In genomic region chr13:114093118-114093517, GRCh38 we compare ENCODE assay signal across 18 cellular contexts. TPM values are rescaled to one million over a fixed set of nuclear protein-coding genes. Genes with fewer than 3 reads are reported as not detected.
A peak's percentile ranks its signal among the peaks of the same experiment; 100 is the strongest.
DNase-seq lines count a peak whose midpoint lies in the region; ATAC-seq and TF ChIP-seq lines count a peak whose summit lies in the region.
"Had no signal": no experiment of that assay in that cellular context is flagged by ENCODE, and none has a peak within 500 bp of the region (broad histone marks: within the 10 kb centered on the region; RNA-seq: fewer than 3 reads in every experiment).

No MANE protein-coding gene starts in this region.

- no peak for TF ChIP-seq CTCF in SK-N-SH (IDR thresholded peaks at IDR 0.05)

- no peak overlapping the region for H3K4me3 Mint-ChIP-seq in activated CD4-positive, alpha-beta memory T cell treated with anti-CD3 and anti-CD28 coated beads for 36 hours
- H3K4me3 Mint-ChIP-seq in activated CD4-positive, alpha-beta memory T cell treated with anti-CD3 and anti-CD28 coated beads, Interleukin-2, amount 10 ng/mL, durations not matched to agents 7 days and 5 days, result no peak overlapping the region
- H3K4me3 Mint-ChIP-seq in CD4-positive, CD25-positive, alpha-beta regulatory T cell, result peak overlapping the region in 2 of 4 donors; percentile 3 to 66
- no peak overlapping the region for H3K4me3 Mint-ChIP-seq in T-helper 17 cell
- peak overlapping the region in 4 of 10 donors; percentile 10 to 51 (median 32) for H3K4me3 Mint-ChIP-seq in naive thymus-derived CD4-positive, alpha-beta T cell
- H3K4me3 Mint-ChIP-seq: B cell, HFFc6 had no signal

- no peaks in the 10 kb centered on the region for H3K27me3 Mint-ChIP-seq in activated CD4-positive, alpha-beta memory T cell treated with anti-CD3 and anti-CD28 coated beads for 36 hours
- H3K27me3 Mint-ChIP-seq in activated CD4-positive, alpha-beta memory T cell treated with anti-CD3 and anti-CD28 coated beads, Interleukin-2, amount 10 ng/mL, durations not matched to agents 7 days and 5 days, result no peaks in the 10 kb centered on the region
- peaks cover 8% of the 10 kb centered on the region for H3K27me3 Mint-ChIP-seq in CD4-positive, CD25-positive, alpha-beta regulatory T cell
- no peaks in the 10 kb centered on the region for H3K27me3 Mint-ChIP-seq in T-helper 17 cell
- no peaks in the 10 kb centered on the region for H3K27me3 Mint-ChIP-seq in naive thymus-derived CD4-positive, alpha-beta T cell
- H3K27me3 Mint-ChIP-seq: B cell had no signal

- no peak for TF ChIP-seq RAD21 in SK-N-SH (IDR thresholded peaks at IDR 0.05; ENCODE audit: low read length)

- CTCF ChIA-PET in activated CD4-positive, alpha-beta memory T cell treated with anti-CD3 and anti-CD28 coated beads for 36 hours (lab: Charles Lee), result no interaction called here
- CTCF ChIA-PET in activated CD4-positive, alpha-beta memory T cell treated with anti-CD3 and anti-CD28 coated beads, Interleukin-2, amount 10 ng/mL, durations not matched to agents 7 days and 5 days (lab: Charles Lee), result interaction anchor here (1.1 kb wide), 1 partner anchor 27 kb away, joined by 3 read pairs; no protein-coding TSS in a partner anchor
- CTCF ChIA-PET in naive thymus-derived CD4-positive, alpha-beta T cell (lab: Charles Lee), result interaction anchor here (1.6 kb wide), 1 partner anchor 16 kb away, joined by 3 read pairs; no protein-coding TSS in a partner anchor
- CTCF ChIA-PET in SK-N-SH (lab: Yijun Ruan, JAX), result no interaction called here

- H3K9ac ChIP-seq in SK-N-SH (no peak overlapping the region), Karpas-422 (ENCODE audit: low read length) (no peak overlapping the region)

- POLR2A ChIA-PET in activated CD4-positive, alpha-beta memory T cell treated with anti-CD3 and anti-CD28 coated beads for 36 hours (lab: Charles Lee), result no interaction called here
- POLR2A ChIA-PET in activated CD4-positive, alpha-beta memory T cell treated with anti-CD3 and anti-CD28 coated beads, Interleukin-2, amount 10 ng/mL, durations not matched to agents 7 days and 5 days (lab: Charles Lee), result no interaction called here
- POLR2A ChIA-PET in naive thymus-derived CD4-positive, alpha-beta T cell (lab: Charles Lee), result interaction anchor here (1.2 to 1.7 kb wide), 4 partner anchors 12 to 28 kb away, joined by 4 to 8 read pairs (median 5); no protein-coding TSS in a partner anchor
- POLR2A ChIA-PET in SK-N-SH (lab: Yijun Ruan, JAX), result no interaction called here

- intact Hi-C loops in activated CD4-positive, alpha-beta memory T cell treated with anti-CD3 and anti-CD28 coated beads for 36 hours (cut with micrococcal nuclease), result no loop called here
- intact Hi-C loops in naive thymus-derived CD4-positive, alpha-beta T cell (cut with micrococcal nuclease), result no loop called here

- H4K20me1 ChIP-seq in SK-N-SH (ENCODE audit: insufficient read depth), result peaks cover 25% of the 10 kb centered on the region
- no peaks in the 10 kb centered on the region for H4K20me1 ChIP-seq in Karpas-422 (ENCODE audit: insufficient read depth, low read depth, low read length)

- H3F3A ChIP-seq in SK-N-SH (replicated peaks; ENCODE audit: insufficient read depth), result peaks cover 3% of the 10 kb centered on the region

- H3K4me1 ChIP-seq in CD4-positive, CD25-positive, alpha-beta regulatory T cell (ENCODE audit: control insufficient read depth, insufficient read depth, low read length, poor library complexity, severe bottlenecking), result peaks cover 25% of the 10 kb centered on the region
- H3K4me1 ChIP-seq in naive thymus-derived CD4-positive, alpha-beta T cell (ENCODE audit: control insufficient read depth in 2 of 2, insufficient read depth in 2 of 2, low read length in 2 of 2), result peaks cover 39 to 50% of the 10 kb centered on the region in 2 donors
- H3K4me1 ChIP-seq in SK-N-SH (ENCODE audit: control insufficient read depth in 1 of 2, insufficient read depth in 2 of 2, low read depth in 1 of 2, low read length in 1 of 2) (peaks cover 0 to 22% of the 10 kb centered on the region in 2 experiments; a peak in 1 of 4 replicates), Karpas-422 (ENCODE audit: low read length) (no peaks in the 10 kb centered on the region)

- H3K9me3 ChIP-seq in CD4-positive, CD25-positive, alpha-beta regulatory T cell (ENCODE audit: control insufficient read depth in 2 of 2, low read length in 2 of 2), result peaks cover 27 to 30% of the 10 kb centered on the region in 2 experiments
- no peaks in the 10 kb centered on the region for H3K9me3 ChIP-seq in T-helper 17 cell (ENCODE audit: control insufficient read depth, low read length, poor library complexity, severe bottlenecking)
- H3K9me3 ChIP-seq in naive thymus-derived CD4-positive, alpha-beta T cell (ENCODE audit: control insufficient read depth in 2 of 3, low read length in 3 of 3), result peaks cover 5 to 23% (median 9%) of the 10 kb centered on the region in 3 experiments
- no peaks in the 10 kb centered on the region; the same call in 1 of the 2 replicates for H3K9me3 ChIP-seq in SK-N-SH
- H3K9me3 ChIP-seq in Karpas-422 (ENCODE audit: low read length), result peaks cover 6% of the 10 kb centered on the region; the same call in 1 of the 2 replicates

- no peak overlapping the region for H3K27ac ChIP-seq in CD4-positive, CD25-positive, alpha-beta regulatory T cell (ENCODE audit: insufficient read depth, low read length, poor library complexity, severe bottlenecking)
- H3K27ac ChIP-seq in naive thymus-derived CD4-positive, alpha-beta T cell (ENCODE audit: low read depth, low read length), result no peak overlapping the region
- no peak overlapping the region for H3K27ac ChIP-seq in SK-N-SH (ENCODE audit: low read depth in 2 of 2, low read length in 1 of 2)
- H3K27ac ChIP-seq in Karpas-422 (ENCODE audit: low read length), result no peak overlapping the region

- no peak overlapping the region for H2AFZ ChIP-seq in SK-N-SH (ENCODE audit: low read depth)
- no peak overlapping the region for H2AFZ ChIP-seq in Karpas-422 (ENCODE audit: low read length)

- H3K79me2 ChIP-seq in SK-N-SH (ENCODE audit: insufficient read depth), result peaks cover 98% of the 10 kb centered on the region
- no peaks in the 10 kb centered on the region for H3K79me2 ChIP-seq in Karpas-422 (ENCODE audit: low read length)

- no peaks in the 10 kb centered on the region for H3K27me3 ChIP-seq in CD4-positive, CD25-positive, alpha-beta regulatory T cell (ENCODE audit: control insufficient read depth, insufficient read depth, low read length)
- H3K27me3 ChIP-seq in naive thymus-derived CD4-positive, alpha-beta T cell (ENCODE audit: control insufficient read depth in 2 of 2, insufficient read depth in 2 of 2, low read length in 2 of 2), result no peaks in the 10 kb centered on the region
- H3K27me3 ChIP-seq in SK-N-SH (ENCODE audit: insufficient read depth), result no peaks in the 10 kb centered on the region
- no peaks in the 10 kb centered on the region for H3K27me3 ChIP-seq in Karpas-422 (ENCODE audit: low read length)

- H3K4me2 ChIP-seq in SK-N-SH, result no peak overlapping the region
- H3K4me2 ChIP-seq in Karpas-422 (ENCODE audit: low read depth, low read length, poor library complexity, severe bottlenecking), result no peak overlapping the region

- peaks cover 58% of the 10 kb centered on the region for H3K9me3 Mint-ChIP-seq in activated CD4-positive, alpha-beta memory T cell treated with anti-CD3 and anti-CD28 coated beads for 36 hours
- H3K9me3 Mint-ChIP-seq in activated CD4-positive, alpha-beta memory T cell treated with anti-CD3 and anti-CD28 coated beads, Interleukin-2, amount 10 ng/mL, durations not matched to agents 7 days and 5 days, result peaks cover 58% of the 10 kb centered on the region
- H3K9me3 Mint-ChIP-seq in CD4-positive, CD25-positive, alpha-beta regulatory T cell, result peaks cover 0 to 41% (median 25%) of the 10 kb centered on the region in 7 donors
- peaks cover 10 to 49% (median 30%) of the 10 kb centered on the region in 11 donors for H3K9me3 Mint-ChIP-seq in naive thymus-derived CD4-positive, alpha-beta T cell

- TF ChIP-seq EP300 in SK-N-SH (IDR thresholded peaks at IDR 0.05; ENCODE audit: borderline replicate concordance in 1 of 2, low read depth in 1 of 2, low read length in 1 of 2), result no peak

- peaks cover 54% of the 10 kb centered on the region for H3K4me1 Mint-ChIP-seq in activated CD4-positive, alpha-beta memory T cell treated with anti-CD3 and anti-CD28 coated beads for 36 hours (ENCODE audit: low read depth)
- peaks cover 13% of the 10 kb centered on the region for H3K4me1 Mint-ChIP-seq in activated CD4-positive, alpha-beta memory T cell treated with anti-CD3 and anti-CD28 coated beads, Interleukin-2, amount 10 ng/mL, durations not matched to agents 7 days and 5 days
- peaks cover 31 to 94% (median 68%) of the 10 kb centered on the region in 4 donors for H3K4me1 Mint-ChIP-seq in CD4-positive, CD25-positive, alpha-beta regulatory T cell
- H3K4me1 Mint-ChIP-seq in T-helper 17 cell, result peaks cover 32% of the 10 kb centered on the region
- H3K4me1 Mint-ChIP-seq in naive thymus-derived CD4-positive, alpha-beta T cell, result peaks cover 28 to 95% (median 71%) of the 10 kb centered on the region in 7 donors

- H3K9me2 ChIP-seq in SK-N-SH (no peaks in the 10 kb centered on the region), Karpas-422 (replicated peaks; ENCODE audit: insufficient read depth, low read length) (no peaks in the 10 kb centered on the region)

- H3K4me3 ChIP-seq in CD4-positive, CD25-positive, alpha-beta regulatory T cell (ENCODE audit: low read depth, low read length), result no peak overlapping the region
- no peak overlapping the region for H3K4me3 ChIP-seq in naive thymus-derived CD4-positive, alpha-beta T cell (ENCODE audit: low read length)
- H3K4me3 ChIP-seq in SK-N-SH (ENCODE audit: low read depth in 2 of 2, low read length in 1 of 2) (no peak overlapping the region), Karpas-422 (ENCODE audit: low read length) (no peak overlapping the region)
- H3K4me3 ChIP-seq: K562 had no signal

- DNase-seq in activated CD4-positive, alpha-beta memory T cell treated with anti-CD3 and anti-CD28 coated beads for 36 hours, result no peak
- DNase-seq in activated CD4-positive, alpha-beta memory T cell treated with anti-CD3 and anti-CD28 coated beads, Interleukin-2, amount 10 ng/mL, durations not matched to agents 7 days and 5 days, result no peak
- DNase-seq in CD4-positive, CD25-positive, alpha-beta regulatory T cell, result no peak
- no peak for DNase-seq in T-helper 17 cell
- no peak for DNase-seq in naive thymus-derived CD4-positive, alpha-beta T cell
- DNase-seq in SK-N-SH, result no peak
- DNase-seq in dedifferentiated amniotic fluid mesenchymal stem cell (ENCODE audit: extremely low spot score), result no peak
- no peak for DNase-seq in Karpas-422
- DNase-seq: 8988T, DMS79 treated with DMSO at 0.1 percent for 48 hours, HFFc6, NCI-H1105, NCI-H1694, NCI-H2081 treated with DMSO at 0.1 percent for 48 hours, NCI-H446 treated with DMSO at 0.1 percent for 48 hours had no signal

- peaks cover 72% of the 10 kb centered on the region for H3K36me3 Mint-ChIP-seq in activated CD4-positive, alpha-beta memory T cell treated with anti-CD3 and anti-CD28 coated beads for 36 hours
- H3K36me3 Mint-ChIP-seq in activated CD4-positive, alpha-beta memory T cell treated with anti-CD3 and anti-CD28 coated beads, Interleukin-2, amount 10 ng/mL, durations not matched to agents 7 days and 5 days (ENCODE audit: low read depth), result peaks cover 72% of the 10 kb centered on the region
- H3K36me3 Mint-ChIP-seq in CD4-positive, CD25-positive, alpha-beta regulatory T cell, result peaks cover 51% of the 10 kb centered on the region
- peaks cover 3% of the 10 kb centered on the region for H3K36me3 Mint-ChIP-seq in T-helper 17 cell (ENCODE audit: low read depth)
- peaks cover 21 to 75% (median 67%) of the 10 kb centered on the region in 5 donors for H3K36me3 Mint-ChIP-seq in naive thymus-derived CD4-positive, alpha-beta T cell

- no peak for ATAC-seq in CD4-positive, CD25-positive, alpha-beta regulatory T cell (ENCODE audit: low read depth in 2 of 2)
- no peak for ATAC-seq in T-helper 17 cell
- no peak for ATAC-seq in naive thymus-derived CD4-positive, alpha-beta T cell
- ATAC-seq: K562, Right ventricle myocardium inferior had no signal

- H3K27ac Mint-ChIP-seq in activated CD4-positive, alpha-beta memory T cell treated with anti-CD3 and anti-CD28 coated beads for 36 hours, result peak overlapping the region; percentile 19
- no peak overlapping the region for H3K27ac Mint-ChIP-seq in activated CD4-positive, alpha-beta memory T cell treated with anti-CD3 and anti-CD28 coated beads, Interleukin-2, amount 10 ng/mL, durations not matched to agents 7 days and 5 days
- peak overlapping the region; percentile 11 to 77 (median 42) for H3K27ac Mint-ChIP-seq in CD4-positive, CD25-positive, alpha-beta regulatory T cell
- H3K27ac Mint-ChIP-seq in T-helper 17 cell, result peak overlapping the region; percentile 39
- H3K27ac Mint-ChIP-seq in naive thymus-derived CD4-positive, alpha-beta T cell, result peak overlapping the region in 8 of 9 donors; percentile 52 to 79 (median 73)
- H3K27ac Mint-ChIP-seq: B cell, HFFc6 had no signal

- H3K36me3 ChIP-seq in CD4-positive, CD25-positive, alpha-beta regulatory T cell (ENCODE audit: control insufficient read depth, insufficient read depth, low read length), result peaks cover 39% of the 10 kb centered on the region
- H3K36me3 ChIP-seq in naive thymus-derived CD4-positive, alpha-beta T cell (ENCODE audit: control insufficient read depth in 2 of 3, insufficient read depth in 3 of 3, low read length in 3 of 3), result peaks cover 0 to 44% (median 0%) of the 10 kb centered on the region in 3 experiments
- H3K36me3 ChIP-seq in SK-N-SH (replicated peaks in 1 of 2; ENCODE audit: control insufficient read depth in 1 of 2, insufficient read depth in 2 of 2, low read length in 1 of 2) (peaks cover 0 to 12% of the 10 kb centered on the region in 2 experiments), Karpas-422 (ENCODE audit: insufficient read depth, low read length) (no peaks in the 10 kb centered on the region)

RNA-seq across cellular contexts. Expression of gene RASA3, which starts 39.3 kb away (rescaled TPM):
- total RNA-seq in activated CD4-positive, alpha-beta memory T cell treated with anti-CD3 and anti-CD28 coated beads for 36 hours, result 10 to 100 TPM; 45.9 to 49.3 TPM
- 10 to 100 TPM; 97.2 to 99.3 TPM for total RNA-seq in activated CD4-positive, alpha-beta memory T cell treated with anti-CD3 and anti-CD28 coated beads, Interleukin-2, amount 10 ng/mL, durations not matched to agents 7 days and 5 days
- 265 TPM for total RNA-seq in CD4-positive, CD25-positive, alpha-beta regulatory T cell
- 100 to 1,000 TPM in 1 of 4 donors, 10 to 100 TPM in 3; 93.8 to 116 (median 99.6) TPM for polyA plus RNA-seq in CD4-positive, CD25-positive, alpha-beta regulatory T cell
- total RNA-seq in T-helper 17 cell, result 100 to 1,000 TPM; 204 to 215 TPM
- 100 to 1,000 TPM; 110 to 227 (median 199) TPM for total RNA-seq in naive thymus-derived CD4-positive, alpha-beta T cell
- polyA plus RNA-seq in naive thymus-derived CD4-positive, alpha-beta T cell, result 100 to 1,000 TPM; 109 to 195 TPM
- polyA plus RNA-seq in SK-N-SH (2012; rRNA removed), result 23.9 and 25.1 TPM in 2 replicates
- 17.3 and 20.8 TPM in 2 replicates for polyA plus RNA-seq in SK-N-SH (2012; cell fraction: cytosol; rRNA removed)
- 26.8 and 31.9 TPM in 2 replicates for polyA plus RNA-seq in SK-N-SH (2012; cell fraction: nucleus; rRNA removed)
- 0.56 and 2.4 TPM in 2 replicates for total RNA-seq in Karpas-422 (2014; rRNA removed; shearing (Covaris generic); ENCODE audit: low replicate concordance)

Comparison
In these comparisons a context has a peak if more than half of its experiments do, and no peak if none do; other contexts are left out.
1. CTCF ChIA-PET loops: an anchor here in activated CD4-positive, alpha-beta memory T cell treated with anti-CD3 and anti-CD28 coated beads, Interleukin-2, amount 10 ng/mL, durations not matched to agents 7 days and 5 days (1.1 kb wide) and naive thymus-derived CD4-positive, alpha-beta T cell (1.6 kb wide); none called in activated CD4-positive, alpha-beta memory T cell treated with anti-CD3 and anti-CD28 coated beads for 36 hours and SK-N-SH.
2. RNA of gene RASA3, which starts 39.3 kb away (total RNA-seq): 265 TPM in CD4-positive, CD25-positive, alpha-beta regulatory T cell (single experiment), 204 to 215 TPM in T-helper 17 cell, 110 to 227 TPM in naive thymus-derived CD4-positive, alpha-beta T cell, 97.2 to 99.3 TPM in activated CD4-positive, alpha-beta memory T cell treated with anti-CD3 and anti-CD28 coated beads, Interleukin-2, amount 10 ng/mL, durations not matched to agents 7 days and 5 days and 45.9 to 49.3 TPM in activated CD4-positive, alpha-beta memory T cell treated with anti-CD3 and anti-CD28 coated beads for 36 hours; 0.56 to 2.4 TPM in Karpas-422; every median in the first group is over 10 times any median in the second.